In the genomic region with DNA sequence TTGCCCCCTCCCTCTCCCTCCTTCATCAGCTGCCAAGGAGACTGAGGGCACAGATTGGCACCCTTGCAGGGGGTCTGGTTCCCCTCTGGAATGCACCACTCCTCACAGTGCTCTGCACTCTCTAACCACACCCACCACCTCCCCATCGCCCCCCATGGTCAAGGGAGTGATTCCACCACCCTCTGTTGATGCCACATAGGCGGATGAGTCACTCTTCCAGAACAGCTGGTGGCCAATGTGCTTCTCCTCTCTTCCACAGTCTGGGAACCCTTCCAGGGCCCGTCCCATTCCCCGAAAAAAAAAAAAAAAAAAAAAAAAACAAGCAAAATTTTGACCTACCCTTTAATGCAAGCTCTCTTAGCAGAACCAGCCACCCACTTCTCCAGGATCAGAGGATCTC, we compare ENCODE assay signal across 12 cellular contexts.
DNase-seq lines count a peak whose midpoint lies in the region; ATAC-seq lines count a peak whose summit lies in the region.
"Had no signal": no experiment of that assay in that cellular context is flagged by ENCODE, and none has a peak within 500 bp of the region (broad histone marks: within the 10 kb centered on the region; RNA-seq: fewer than 3 reads in every experiment).

No MANE protein-coding gene starts in this region.

- in situ Hi-C loops in Caki2 (cut with HindIII; ENCODE audit: low pct_unique_long_range_greater_than_20kb, low sequenced_read_pairs), result no loop called here

- no peak for ATAC-seq in HG02798 (IDR thresholded peaks at IDR 0.05; ENCODE audit: poor library complexity, unreplicated experiment)
- no peak for ATAC-seq in GM18520 (IDR thresholded peaks at IDR 0.05; ENCODE audit: unreplicated experiment)
- ATAC-seq: effector memory CD8-positive, alpha-beta T cell had no signal

- DNase-seq in Caki2 (ENCODE audit: low read depth), result peak; percentile 35
- peak; percentile 91 for DNase-seq in LHCN-M2 (ENCODE audit: low read depth)
- peak; percentile 51 for DNase-seq in dedifferentiated amniotic fluid mesenchymal stem cell (ENCODE audit: extremely low spot score)
- DNase-seq in myocyte (ENCODE audit: low read depth), result peak; percentile 98
- no peak for DNase-seq in NCI-H1417 (lab: John Stamatoyannopoulos, UW)
- no peak for DNase-seq in activated naive CD4-positive, alpha-beta T cell treated with anti-CD3 and anti-CD28 coated beads, Interleukin-2, amount 50 U/mL, for 16 hours
- DNase-seq: activated effector memory CD4-positive, alpha-beta T cell treated with anti-CD3 and anti-CD28 coated beads, Interleukin-2, amount 50 U/mL, for 16 hours; effector memory CD8-positive, alpha-beta T cell; NCI-H2029 treated with DMSO at 0.1 percent for 48 hours; Peyer's patch had no signal

Comparison
In these comparisons a context has a peak if more than half of its experiments do, and no peak if none do; other contexts are left out.
1. DNase-seq: peak in Caki2 (single experiment), LHCN-M2 (single experiment), dedifferentiated amniotic fluid mesenchymal stem cell (single experiment) and myocyte (single experiment); none in NCI-H1417 (0 of 3) and activated naive CD4-positive, alpha-beta T cell treated with anti-CD3 and anti-CD28 coated beads, Interleukin-2, amount 50 U/mL, for 16 hours (single experiment).